8 cellular contexts compared by ENCODE assay signal in genomic region chr1:115089443-115090340, GRCh38. TPM values are rescaled to one million over a fixed set of nuclear protein-coding genes. Genes with fewer than 3 reads are reported as not detected.
DNase-seq lines count a peak whose midpoint lies in the region; ATAC-seq, FAIRE-seq and TF ChIP-seq lines count a peak whose summit lies in the region.

TSS of gene TSPAN2 (minus strand) at chr1:115089503. CDS start at chr1:115089432, 71 bp downstream.

- H2AFZ ChIP-seq in neuronal stem cell (ENCODE audit: low read length), result peak within 1 kb of the TSS; percentile 73

- H3K9me3 Mint-ChIP-seq in activated T-helper 17 cell treated with anti-CD3 and anti-CD28 coated beads, Interleukin-2, amount 50 U/mL, for 72 hours, result no peaks in the 10 kb centered on the region

- H3K9me3 ChIP-seq in neuronal stem cell (replicated peaks in 1 of 2; ENCODE audit: control insufficient read depth in 2 of 2, insufficient read depth in 1 of 2, low read depth in 1 of 2, low read length in 2 of 2), result no peaks in the 10 kb centered on the region
- H3K9me3 ChIP-seq in tibial nerve, result no peaks in the 10 kb centered on the region

- H3K79me1 ChIP-seq in neuronal stem cell (ENCODE audit: low read depth, low read length), result no peaks in the 10 kb centered on the region

- peak within 1 kb of the TSS; percentile 97 for H3K18ac ChIP-seq in neuronal stem cell (ENCODE audit: low read length)

- no peak within 1 kb of the TSS for H3K4ac ChIP-seq in neuronal stem cell (ENCODE audit: low read length)

- H3K36me3 ChIP-seq in neuronal stem cell (replicated peaks in 1 of 2; ENCODE audit: control insufficient read depth in 2 of 2, insufficient read depth in 2 of 2, low read length in 2 of 2) (no peaks in the 10 kb centered on the region), tibial nerve (no peaks in the 10 kb centered on the region)

- peaks cover 0 to 44% (median 0%) of the 10 kb centered on the region in 3 experiments for H3K27me3 ChIP-seq in neuronal stem cell (ENCODE audit: control insufficient read depth in 3 of 3, insufficient read depth in 3 of 3, low read depth in 1 of 3, low read length in 3 of 3)
- H3K27me3 ChIP-seq in tibial nerve, result peaks cover 0 to 16% of the 10 kb centered on the region in 2 donors

- H2BK12ac ChIP-seq in neuronal stem cell (ENCODE audit: low read length), result no peak within 1 kb of the TSS

- peak within 1 kb of the TSS; percentile 12 for H3K23ac ChIP-seq in neuronal stem cell (ENCODE audit: low read depth, low read length, poor library complexity)

- no peak for TF ChIP-seq POLR2A in tibial nerve (IDR thresholded peaks at IDR 0.05)

- FAIRE-seq in frontal cortex (lab: Jason Lieb, UNC), result no peak

- peak within 1 kb of the TSS; percentile 70 for H2BK15ac ChIP-seq in neuronal stem cell (ENCODE audit: low read length)

- H3K27ac ChIP-seq in neuronal stem cell (replicated peaks; ENCODE audit: low read length) (peak within 1 kb of the TSS; percentile 37), tibial nerve (peak within 1 kb of the TSS; percentile 31 to 71 (median 48))

- H3K4me2 ChIP-seq in neuronal stem cell (ENCODE audit: insufficient read depth, low read length, poor library complexity, severe bottlenecking), result peak within 1 kb of the TSS; percentile 84

- H2BK5ac ChIP-seq in neuronal stem cell (ENCODE audit: low read length), result peak within 1 kb of the TSS; percentile 68

- WGBS in neuronal stem cell (ENCODE audit: extremely low coverage in 2 of 2, insufficient read length in 2 of 2, insufficient replicate concordance in 1 of 2), 2 donors, result 100% methylated on average over 1 of the region's 66 CpGs; no CpG with 5 or more reads in 1 of the 2 donors
- WGBS in tibial nerve, 2 donors, result 1 to 2% methylated on average over 23 to 30 of the region's 66 CpGs

- H2AK5ac ChIP-seq in neuronal stem cell (ENCODE audit: low read depth, low read length), result peak within 1 kb of the TSS; percentile 90

- peaks cover 0 to 10% of the 10 kb centered on the region in 2 donors for H3K4me1 ChIP-seq in neuronal stem cell (ENCODE audit: control insufficient read depth in 2 of 2, insufficient read depth in 1 of 2, low read depth in 1 of 2, low read length in 2 of 2)
- peaks cover 0 to 18% (median 0%) of the 10 kb centered on the region in 4 donors for H3K4me1 ChIP-seq in tibial nerve

- H4K91ac ChIP-seq in neuronal stem cell (ENCODE audit: low read depth, low read length, poor library complexity), result peak within 1 kb of the TSS; percentile 53

- no peaks in the 10 kb centered on the region for H3K36me3 Mint-ChIP-seq in activated T-helper 17 cell treated with anti-CD3 and anti-CD28 coated beads, Interleukin-2, amount 50 U/mL, for 72 hours (ENCODE audit: low read depth)

- peak within 1 kb of the TSS; percentile 38 for H2BK120ac ChIP-seq in neuronal stem cell (ENCODE audit: low read depth, low read length)

- H3K27me3 Mint-ChIP-seq in activated T-helper 17 cell treated with anti-CD3 and anti-CD28 coated beads, Interleukin-2, amount 50 U/mL, for 72 hours, result no peaks in the 10 kb centered on the region

- peaks cover 29% of the 10 kb centered on the region for H3K4me1 Mint-ChIP-seq in activated T-helper 17 cell treated with anti-CD3 and anti-CD28 coated beads, Interleukin-2, amount 50 U/mL, for 72 hours

- H3K27ac Mint-ChIP-seq in activated T-helper 17 cell treated with anti-CD3 and anti-CD28 coated beads, Interleukin-2, amount 50 U/mL, for 72 hours, result no peak within 1 kb of the TSS

- peak within 1 kb of the TSS; percentile 73 for H3K4me3 Mint-ChIP-seq in activated T-helper 17 cell treated with anti-CD3 and anti-CD28 coated beads, Interleukin-2, amount 50 U/mL, for 72 hours

- no peak for TF ChIP-seq EP300 in tibial nerve (IDR thresholded peaks at IDR 0.05)

- TF ChIP-seq CTCF in tibial nerve (IDR thresholded peaks at IDR 0.05), result peak in 2 of 5 experiments; percentile 11 to 17

- DNase-seq in DMS 273 treated with DMSO at 0.1 percent for 48 hours (lab: John Stamatoyannopoulos, UW) (peak; percentile 63), NCI-H510A treated with DMSO at 0.1 percent for 48 hours (lab: John Stamatoyannopoulos, UW) (peak; percentile 71), frontal cortex (ENCODE audit: low spot score in 2 of 2) (peak; percentile 46 to 47), neuronal stem cell (ENCODE audit: low spot score) (peak; percentile 79), tibial nerve (ENCODE audit: low spot score in 2 of 2) (peak in 1 of 2 donors; percentile 28), DMS114 treated with DMSO at 0.1 percent for 48 hours (lab: John Stamatoyannopoulos, UW; ENCODE audit: unreplicated experiment) (no peak), midbrain (lab: John Stamatoyannopoulos, UW) (no peak)

- H3K14ac ChIP-seq in neuronal stem cell (ENCODE audit: low read length), result no peak within 1 kb of the TSS

- peak within 1 kb of the TSS; percentile 20 to 94 for H3K4me3 ChIP-seq in neuronal stem cell (ENCODE audit: low read length in 2 of 2)
- peak within 1 kb of the TSS; percentile 46 to 58 (median 52) for H3K4me3 ChIP-seq in tibial nerve

- no peak within 1 kb of the TSS for H4K8ac ChIP-seq in neuronal stem cell (ENCODE audit: low read depth, low read length)

- H3K9ac ChIP-seq in neuronal stem cell (ENCODE audit: low read depth, low read length, poor library complexity), result peak within 1 kb of the TSS; percentile 87

- peak; percentile 86 for ATAC-seq in activated T-helper 17 cell treated with anti-CD3 and anti-CD28 coated beads, Interleukin-2, amount 50 U/mL, for 72 hours (replicated peaks)

RNA-seq across cellular contexts. Expression of gene TSPAN2, which starts in this region (rescaled TPM):
- 1 to 10 TPM in 1 of 2 donors, under 1 TPM in 1; 0.95 to 2.5 TPM for total RNA-seq in activated T-helper 17 cell treated with anti-CD3 and anti-CD28 coated beads, Interleukin-2, amount 50 U/mL, for 72 hours
- total RNA-seq in frontal cortex (31.8 TPM), tibial nerve (1 to 10 TPM in 3 of 4 donors, under 1 TPM in 1; 0.84 to 7.1 (median 3.2) TPM)
- 22.5 TPM for polyA plus RNA-seq in neuronal stem cell (2013, experiment 1 of 2)
- polyA plus RNA-seq in neuronal stem cell (2013, experiment 2 of 2), result 22.9 TPM

Comparison
In these comparisons a context has a peak if more than half of its experiments do, and no peak if none do; other contexts are left out.
1. DNase-seq: peak in DMS 273 treated with DMSO at 0.1 percent for 48 hours (single experiment), NCI-H510A treated with DMSO at 0.1 percent for 48 hours (single experiment), frontal cortex (2 of 2) and neuronal stem cell (single experiment); none in DMS114 treated with DMSO at 0.1 percent for 48 hours (single experiment) and midbrain (single experiment).